11 cellular contexts compared by ENCODE assay signal in genomic region chr2:185984670-185985069, GRCh38.
"Had no signal": no experiment of that assay in that cellular context is flagged by ENCODE, and none has a peak within 500 bp of the region (broad histone marks: within the 10 kb centered on the region; RNA-seq: fewer than 3 reads in every experiment).

No MANE protein-coding gene starts in this region.

- H3K79me2 ChIP-seq: hepatocyte had no signal

- H3K9me3 ChIP-seq: ovary, thoracic aorta had no signal

- ATAC-seq: activated T-cell treated with anti-CD3 and anti-CD28 coated beads, Interleukin-2, amount 50 U/mL, for 72 hours had no signal

- H3K4me2 ChIP-seq: hepatocyte had no signal

- DNase-seq: activated CD4-positive, alpha-beta memory T cell treated with anti-CD3 and anti-CD28 coated beads, Interleukin-2, amount 10 ng/mL, durations not matched to agents 7 days and 5 days; activated CD4-positive, alpha-beta T cell treated with anti-CD3 and anti-CD28 coated beads for 1 hour; activated gamma-delta T cell treated with Interleukin-2 at 50 U/mL for 16 hours; activated naive CD8-positive, alpha-beta T cell treated with anti-CD3 and anti-CD28 coated beads, Interleukin-2, amount 10 ng/mL, durations not matched to agents 7 days and 5 days; activated T-cell treated with anti-CD3 and anti-CD28 coated beads, Interleukin-2, amount 50 U/mL, for 72 hours; foreskin melanocyte; ovary; stimulated activated CD4-positive, alpha-beta T cell treated with anti-CD3 and anti-CD28 coated beads, Interleukin-15, amount 100 ng/mL, for 24 hours; stimulated activated CD4-positive, alpha-beta T cell treated with anti-CD3 and anti-CD28 coated beads, Interleukin-4, amount 100 ng/mL, for 24 hours had no signal

- H3K4me3 ChIP-seq: hepatocyte, ovary, thoracic aorta had no signal

- H3K27ac ChIP-seq: hepatocyte, ovary, thoracic aorta had no signal

- H3K36me3 ChIP-seq: ovary, thoracic aorta had no signal

- H2AFZ ChIP-seq: hepatocyte had no signal

- H3K27me3 ChIP-seq: hepatocyte, ovary had no signal
